Comparison of ENCODE assay signal across 1 cellular context in the genomic region with DNA sequence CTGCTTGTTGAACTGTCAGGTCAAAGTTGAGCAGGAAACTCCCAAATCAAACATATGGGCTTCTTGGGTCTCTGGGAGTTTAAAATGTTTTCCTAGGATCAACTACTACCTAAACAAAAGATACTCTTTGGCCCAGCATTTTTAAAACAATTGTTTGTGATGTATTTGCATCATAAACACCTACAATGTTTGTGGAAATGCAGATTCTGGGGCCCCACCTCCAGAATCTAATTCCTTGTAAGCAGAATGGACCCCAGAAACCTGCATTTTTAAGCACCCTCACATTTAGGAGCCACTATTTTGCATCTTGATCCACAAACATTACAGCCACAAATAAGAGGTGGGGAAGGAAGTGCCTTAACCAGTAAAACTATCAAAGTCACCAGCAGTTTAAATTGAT.
TF ChIP-seq lines count a peak whose summit lies in the region.

No MANE protein-coding gene starts in this region.

TF ChIP-seq in H1, 55 proteins besides CTCF, POLR2A, EP300 and RAD21:
- TF ChIP-seq, protein P1, sequence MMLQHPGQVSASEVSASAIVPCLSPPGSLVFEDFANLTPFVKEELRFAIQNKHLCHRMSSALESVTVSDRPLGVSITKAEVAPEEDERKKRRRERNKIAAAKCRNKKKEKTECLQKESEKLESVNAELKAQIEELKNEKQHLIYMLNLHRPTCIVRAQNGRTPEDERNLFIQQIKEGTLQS (IDR thresholded peaks at IDR 0.05; ENCODE audit: insufficient read depth, low read depth, low read length) = 0 out of 2 replicates have a peak, but pooled peaks have one; percentile 12
- TF ChIP-seq CHD1 (IDR thresholded peaks at IDR 0.05; ENCODE audit: low read depth, low read length) (no peak), CBX8 (IDR thresholded peaks at IDR 0.05; ENCODE audit: borderline replicate concordance, low read depth, low read length) (no peak)
